In the genomic region with DNA sequence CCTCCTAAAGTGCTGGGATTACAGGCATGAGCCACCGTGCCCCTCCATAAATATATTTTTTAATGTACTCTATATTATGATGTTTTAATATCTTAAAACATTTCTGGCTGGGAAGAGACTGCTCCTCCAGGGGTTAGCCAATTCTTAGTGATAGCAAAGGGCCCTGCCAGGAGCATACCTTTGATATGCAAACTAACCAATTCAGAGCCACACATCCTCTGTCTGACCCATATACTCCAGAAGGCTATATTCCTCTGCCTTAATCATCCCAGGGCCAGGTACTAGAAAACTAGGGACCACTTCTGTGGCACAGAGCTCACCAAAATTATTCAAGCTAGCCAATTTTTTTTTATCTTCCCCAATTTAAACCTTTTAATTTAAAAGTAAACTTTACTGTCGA, we compare ENCODE assay signal across 7 cellular contexts. TPM values are rescaled to one million over a fixed set of nuclear protein-coding genes. Genes with fewer than 3 reads are reported as not detected.
"Had no signal": no experiment of that assay in that cellular context is flagged by ENCODE, and none has a peak within 500 bp of the region (broad histone marks: within the 10 kb centered on the region; RNA-seq: fewer than 3 reads in every experiment).

No MANE protein-coding gene starts in this region.

- ATAC-seq: K562 had no signal

- H3K4me3 ChIP-seq: K562 had no signal

- DNase-seq: GOT3, H9, HCEC 1CT, IMR-90, KG1 had no signal

RNA-seq across cellular contexts. Expression of a gene that starts 43.6 kb away (rescaled TPM):
- total RNA-seq: HT-29 had no signal
